ENCODE assay signal across 16 cellular contexts in the genomic region with DNA sequence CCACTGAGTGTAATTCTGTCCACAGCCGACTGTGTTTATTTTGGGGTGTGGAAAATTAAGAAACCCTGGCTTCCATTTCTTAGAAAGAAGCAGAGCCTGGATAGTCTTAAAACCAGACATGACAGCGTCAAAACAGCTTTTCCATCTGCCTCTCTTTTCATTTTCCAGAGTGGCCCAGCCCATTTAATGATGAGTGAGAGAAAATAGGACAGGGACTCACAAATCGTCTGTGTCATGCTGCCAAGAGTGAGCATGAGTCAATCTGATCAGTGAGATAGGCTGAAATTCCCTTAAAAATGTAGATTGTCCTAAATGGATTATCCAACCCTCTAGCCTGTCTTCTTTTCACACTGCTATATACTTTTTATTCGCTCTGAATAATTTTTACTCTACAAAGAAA.
"Had no signal": no experiment of that assay in that cellular context is flagged by ENCODE, and none has a peak within 500 bp of the region (broad histone marks: within the 10 kb centered on the region; RNA-seq: fewer than 3 reads in every experiment).

No MANE protein-coding gene starts in this region.

- H3K36me3 ChIP-seq: gastroesophageal sphincter, heart right ventricle, pancreas, sigmoid colon, stomach, upper lobe of right lung had no signal

- DNase-seq: activated CD4-positive, CD25-positive, alpha-beta regulatory T cell treated with anti-CD3 and anti-CD28 coated beads, Interleukin-2, amount 50 U/mL, for 72 hours; activated naive CD4-positive, alpha-beta T cell treated with Interleukin-2 at 50 U/mL for 16 hours; activated naive CD8-positive, alpha-beta T cell treated with anti-CD3 and anti-CD28 coated beads, Interleukin-2, amount 50 U/mL, for 24 hours; activated T-cell treated with anti-CD3 and anti-CD28 coated beads for 4 hours; effector memory CD8-positive, alpha-beta T cell; heart right ventricle; naive B cell; pancreas; sigmoid colon; stimulated activated CD4-positive, alpha-beta T cell treated with anti-CD3 and anti-CD28 coated beads, Interleukin-1b, Interleukin-23, amount 100 ng/mL, for 48 hours; stomach; T-helper 9 cell; testis; upper lobe of right lung had no signal

- H3K27me3 ChIP-seq: gastroesophageal sphincter, heart right ventricle, pancreas, sigmoid colon, stomach, testis, upper lobe of right lung had no signal

- H3K4me1 ChIP-seq: gastroesophageal sphincter, heart right ventricle, pancreas, sigmoid colon, stomach, testis, upper lobe of right lung had no signal

- H3K27ac ChIP-seq: epithelial cell of prostate, gastroesophageal sphincter, heart right ventricle, pancreas, sigmoid colon, stomach, testis, upper lobe of right lung had no signal

- H3K4me3 ChIP-seq: gastroesophageal sphincter, heart right ventricle, pancreas, sigmoid colon, stomach, testis, upper lobe of right lung had no signal

- H3K9me3 ChIP-seq: gastroesophageal sphincter, pancreas, sigmoid colon, testis, upper lobe of right lung had no signal
